In genomic region chr2:137964066-137964858, GRCh38 we compare ENCODE assay signal across 9 cellular contexts. TPM values are rescaled to one million over a fixed set of nuclear protein-coding genes. Genes with fewer than 3 reads are reported as not detected.
DNase-seq lines count a peak whose midpoint lies in the region; ATAC-seq and TF ChIP-seq lines count a peak whose summit lies in the region.
"Had no signal": no experiment of that assay in that cellular context is flagged by ENCODE, and none has a peak within 500 bp of the region (broad histone marks: within the 10 kb centered on the region; RNA-seq: fewer than 3 reads in every experiment).

Gene HNMT (plus strand): TSS chr2:137964473. CDS start chr2:137964492, 19 bp downstream.

- peak within 1 kb of the TSS; percentile 22 to 65 (median 32) for H3K4me3 ChIP-seq in spleen

- peaks cover 0 to 2% (median 0%) of the 10 kb centered on the region in 3 donors for H3K27me3 Mint-ChIP-seq in CD14-positive monocyte (ENCODE audit: low read depth in 3 of 3)

- no peak for ATAC-seq in HG03025 (IDR thresholded peaks at IDR 0.05; ENCODE audit: low FRiP score, unreplicated experiment)
- no peak for ATAC-seq in HG03039 (IDR thresholded peaks at IDR 0.05; ENCODE audit: unreplicated experiment)

- no peaks in the 10 kb centered on the region for H3K27me3 ChIP-seq in spleen (replicated peaks in 1 of 7)

- H3K9me3 Mint-ChIP-seq in CD14-positive monocyte = peaks cover 0 to 9% (median 4%) of the 10 kb centered on the region in 7 donors

- peaks cover 8 to 18% of the 10 kb centered on the region in 2 donors for H3K36me3 Mint-ChIP-seq in CD14-positive monocyte
- H3K36me3 Mint-ChIP-seq: memory B cell had no signal

- intact Hi-C loops in CD14-positive monocyte (cut with micrococcal nuclease) = loop anchor here in 1 of 2 donors (10.0 kb wide), 1 partner anchor 541 kb away; the partner anchor contains the start of gene SPOPL
- intact Hi-C loops in spleen (cut with DNase I; ENCODE audit: low total_unique reads) = no loop called here

- H3K27ac Mint-ChIP-seq in CD14-positive monocyte = peak within 1 kb of the TSS; percentile 91 to 98 (median 95)
- H3K27ac Mint-ChIP-seq: memory B cell had no signal

- DNase-seq in CD14-positive monocyte (ENCODE audit: low spot score) (no peak), NCI-H2029 (lab: John Stamatoyannopoulos, UW) (peak; percentile 22), cerebellar cortex (ENCODE audit: low spot score) (peak; percentile 6), islet precursor cell (peak; percentile 92), spleen (no peak), NCI-H1930 (lab: John Stamatoyannopoulos, UW) (no peak)

- H3K4me1 Mint-ChIP-seq in CD14-positive monocyte = peaks cover 83% of the 10 kb centered on the region
- H3K4me1 Mint-ChIP-seq: memory B cell had no signal

- peaks cover 0 to 4% (median 0%) of the 10 kb centered on the region in 8 donors for H3K9me3 ChIP-seq in spleen

- no peaks in the 10 kb centered on the region for H3K36me3 ChIP-seq in spleen

- no peak for TF ChIP-seq CTCF in CD14-positive monocyte (IDR thresholded peaks at IDR 0.05)
- TF ChIP-seq CTCF in spleen (IDR thresholded peaks at IDR 0.05 in 8 of 11, conservative IDR thresholded peaks at IDR 0.05 in 3 of 11) = no peak

- no peak for TF ChIP-seq POLR2A in spleen (IDR thresholded peaks at IDR 0.05)

- 18 to 32% (median 22%) methylated on average over 15 of the region's 15 CpGs for WGBS in spleen, 5 donors

- peaks cover 0 to 23% (median 2%) of the 10 kb centered on the region in 6 donors for H3K4me1 ChIP-seq in spleen

- H3K4me3 Mint-ChIP-seq in CD14-positive monocyte = peak within 1 kb of the TSS; percentile 84 to 98
- H3K4me3 Mint-ChIP-seq: memory B cell had no signal

- peak within 1 kb of the TSS; percentile 4 to 84 (median 79) for H3K27ac ChIP-seq in spleen

RNA-seq across cellular contexts. Expression of gene HNMT, which starts in this region (rescaled TPM):
- polyA plus RNA-seq in CD14-positive monocyte = 100 to 1,000 TPM; 109 to 118 TPM
- total RNA-seq in spleen = 10 to 100 TPM; 31.2 to 74.2 (median 52.2) TPM
- 10 to 100 TPM; 38.4 to 40.4 (median 40.2) TPM for polyA plus RNA-seq in spleen

Comparison
In these comparisons a context has a peak if more than half of its experiments do, and no peak if none do; other contexts are left out.
1. DNase-seq: peak in NCI-H2029 (single experiment), cerebellar cortex (single experiment) and islet precursor cell (single experiment); none in CD14-positive monocyte (single experiment), spleen (single experiment) and NCI-H1930 (0 of 2).